10 cellular contexts compared by ENCODE assay signal in genomic region chr15:38085104-38085503, GRCh38.
DNase-seq lines count a peak whose midpoint lies in the region; ATAC-seq, FAIRE-seq and TF ChIP-seq lines count a peak whose summit lies in the region.
"Had no signal": no experiment of that assay in that cellular context is flagged by ENCODE, and none has a peak within 500 bp of the region (broad histone marks: within the 10 kb centered on the region; RNA-seq: fewer than 3 reads in every experiment).

No MANE protein-coding gene starts in this region.

- no peak overlapping the region for H3K27ac Mint-ChIP-seq in activated naive CD4-positive, alpha-beta T cell treated with anti-CD3 and anti-CD28 coated beads, Interleukin-2, amount 10 ng/mL, durations not matched to agents 7 days and 5 days
- H3K27ac Mint-ChIP-seq: activated naive CD8-positive, alpha-beta T cell had no signal

- intact Hi-C loops in endothelial cell of umbilical vein (cut with micrococcal nuclease), result no loop called here

- peak; percentile 79 for ATAC-seq in GM21381 (IDR thresholded peaks at IDR 0.05; ENCODE audit: unreplicated experiment)
- ATAC-seq in HG03439 (IDR thresholded peaks at IDR 0.05; ENCODE audit: unreplicated experiment), result peak; percentile 75

- no peaks in the 10 kb centered on the region for H3K9me3 ChIP-seq in endothelial cell of umbilical vein (replicated peaks; ENCODE audit: control insufficient read depth, insufficient read depth, low read length)
- no peaks in the 10 kb centered on the region for H3K9me3 ChIP-seq in BE2C

- no peak overlapping the region for H2AFZ ChIP-seq in endothelial cell of umbilical vein (ENCODE audit: low read depth, low read length)

- H3K36me3 ChIP-seq in endothelial cell of umbilical vein (ENCODE audit: control insufficient read depth in 2 of 2, extremely low read depth in 1 of 2, insufficient read depth in 2 of 2, low read length in 2 of 2) (no peaks in the 10 kb centered on the region), BE2C (no peaks in the 10 kb centered on the region)

- H3K79me2 ChIP-seq in endothelial cell of umbilical vein (ENCODE audit: control insufficient read depth, insufficient read depth, low read length), result no peaks in the 10 kb centered on the region

- no peak overlapping the region for H3K4me3 Mint-ChIP-seq in activated naive CD4-positive, alpha-beta T cell treated with anti-CD3 and anti-CD28 coated beads, Interleukin-2, amount 10 ng/mL, durations not matched to agents 7 days and 5 days
- H3K4me3 Mint-ChIP-seq: activated naive CD8-positive, alpha-beta T cell had no signal

- no peak overlapping the region for H3K27ac ChIP-seq in endothelial cell of umbilical vein (ENCODE audit: insufficient read depth, low read depth, low read length)

- no peak overlapping the region for H3K9ac ChIP-seq in endothelial cell of umbilical vein (replicated peaks; ENCODE audit: extremely low read depth, insufficient read depth, low read length)

- dilution Hi-C loops in endothelial cell of umbilical vein (cut with MboI; ENCODE audit: extremely low pct_ligation_motif_present, low sequenced_read_pairs), result no loop called here

- no TSS peak for BruUV-seq in endothelial cell of umbilical vein (replicated peaks; lab: Mats Ljungman, UMichigan)

- POLR2A ChIA-PET in endothelial cell of umbilical vein (lab: Charles Lee), result interaction anchor here (1.0 kb wide), 1 partner anchor 44 kb away, joined by 3 read pairs; no protein-coding TSS in a partner anchor

- no peaks in the 10 kb centered on the region for H3K36me3 Mint-ChIP-seq in activated naive CD4-positive, alpha-beta T cell treated with anti-CD3 and anti-CD28 coated beads, Interleukin-2, amount 10 ng/mL, durations not matched to agents 7 days and 5 days
- H3K36me3 Mint-ChIP-seq: activated naive CD8-positive, alpha-beta T cell had no signal

- H3K9me1 ChIP-seq in endothelial cell of umbilical vein (replicated peaks; ENCODE audit: control insufficient read depth, extremely low read depth, insufficient read depth, low read length), result no peaks in the 10 kb centered on the region

- H3K9me3 Mint-ChIP-seq in activated naive CD4-positive, alpha-beta T cell treated with anti-CD3 and anti-CD28 coated beads, Interleukin-2, amount 10 ng/mL, durations not matched to agents 7 days and 5 days, result no peaks in the 10 kb centered on the region

- H3K4me1 ChIP-seq in endothelial cell of umbilical vein (ENCODE audit: control insufficient read depth, extremely low read depth, insufficient read depth, low read length), result peaks cover 30% of the 10 kb centered on the region
- H3K4me1 ChIP-seq in BE2C, result no peaks in the 10 kb centered on the region

- H3K27me3 ChIP-seq in endothelial cell of umbilical vein (ENCODE audit: control insufficient read depth in 2 of 2, insufficient read depth in 2 of 2, low read length in 2 of 2) (no peaks in the 10 kb centered on the region), BE2C (no peaks in the 10 kb centered on the region)

- TF ChIP-seq CTCF in GM12865 (IDR thresholded peaks at IDR 0.05; ENCODE audit: insufficient read depth, low read depth, low read length, missing control alignments) (no peak), endothelial cell of umbilical vein (IDR thresholded peaks at IDR 0.05; ENCODE audit: extremely low read depth in 1 of 2, insufficient read depth in 1 of 2, low read depth in 1 of 2, low read length in 2 of 2) (no peak), BE2C (IDR thresholded peaks at IDR 0.05; ENCODE audit: low read depth, low read length) (no peak)

- no peaks in the 10 kb centered on the region for H4K20me1 ChIP-seq in endothelial cell of umbilical vein (replicated peaks; ENCODE audit: control insufficient read depth, extremely low read depth, insufficient read depth, low read length)

- CTCF ChIA-PET in endothelial cell of umbilical vein (lab: Charles Lee), result interaction anchor here (0.9 to 3.1 kb wide), 12 partner anchors 12 to 355 kb away, joined by 3 to 24 read pairs (median 3); partner anchors contain the start of gene SPRED1
- CTCF ChIA-PET in activated naive CD4-positive, alpha-beta T cell treated with anti-CD3 and anti-CD28 coated beads, Interleukin-2, amount 10 ng/mL, durations not matched to agents 7 days and 5 days (lab: Charles Lee), result no interaction called here

- no peak for FAIRE-seq in endothelial cell of umbilical vein (lab: Jason Lieb, UNC)

- DNase-seq in GM12865 (ENCODE audit: low read depth) (peak; percentile 70), endothelial cell of umbilical vein (ENCODE audit: low read depth, low spot score) (peak; percentile 56), NCI-H446 treated with DMSO at 0.1 percent for 48 hours (lab: John Stamatoyannopoulos, UW) (no peak), T-helper 9 cell (no peak), BE2C (no peak)
- no peak for DNase-seq in activated naive CD4-positive, alpha-beta T cell treated with anti-CD3 and anti-CD28 coated beads, Interleukin-2, amount 10 ng/mL, durations not matched to agents 7 days and 5 days
- DNase-seq: NCI-H524 had no signal

- TF ChIP-seq POLR2A in endothelial cell of umbilical vein (IDR thresholded peaks at IDR 0.05; ENCODE audit: low read depth, low read length), result no peak

- peak overlapping the region; percentile 83 for H3K4me2 ChIP-seq in endothelial cell of umbilical vein (ENCODE audit: insufficient read depth, low read length)

- peaks cover 7% of the 10 kb centered on the region for H3K27me3 Mint-ChIP-seq in activated naive CD4-positive, alpha-beta T cell treated with anti-CD3 and anti-CD28 coated beads, Interleukin-2, amount 10 ng/mL, durations not matched to agents 7 days and 5 days

- peaks cover 10% of the 10 kb centered on the region for H3K4me1 Mint-ChIP-seq in activated naive CD4-positive, alpha-beta T cell treated with anti-CD3 and anti-CD28 coated beads, Interleukin-2, amount 10 ng/mL, durations not matched to agents 7 days and 5 days

- H3K4me3 ChIP-seq in GM12865 (ENCODE audit: low read depth, low read length), result no peak overlapping the region
- no peak overlapping the region for H3K4me3 ChIP-seq in endothelial cell of umbilical vein (replicated peaks in 1 of 3; ENCODE audit: insufficient read depth in 1 of 3, low read depth in 1 of 3, low read length in 3 of 3)
- no peak overlapping the region for H3K4me3 ChIP-seq in BE2C (ENCODE audit: low read depth, low read length)

TF ChIP-seq in endothelial cell of umbilical vein, 7 proteins besides CTCF, POLR2A, EP300 and RAD21:
- TF ChIP-seq EZH2 (IDR thresholded peaks at IDR 0.05; ENCODE audit: borderline replicate concordance, low read depth, low read length, severe bottlenecking) (no peak), GATA2 (IDR thresholded peaks at IDR 0.05; ENCODE audit: insufficient read depth, insufficient read length, low read depth, low read length) (no peak), JUN (IDR thresholded peaks at IDR 0.05; ENCODE audit: borderline replicate concordance, insufficient read depth, insufficient read length, low read depth) (no peak), FOS (IDR thresholded peaks at IDR 0.05; ENCODE audit: borderline replicate concordance, insufficient read depth, low read length) (peak; percentile 31)
- TF ChIP-seq, protein P1, sequence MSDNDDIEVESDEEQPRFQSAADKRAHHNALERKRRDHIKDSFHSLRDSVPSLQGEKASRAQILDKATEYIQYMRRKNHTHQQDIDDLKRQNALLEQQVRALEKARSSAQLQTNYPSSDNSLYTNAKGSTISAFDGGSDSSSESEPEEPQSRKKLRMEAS (IDR thresholded peaks at IDR 0.05; ENCODE audit: insufficient read depth, insufficient read length), result no peak

Comparison
In these comparisons a context has a peak if more than half of its experiments do, and no peak if none do; other contexts are left out.
1. DNase-seq: peak in GM12865 (single experiment) and endothelial cell of umbilical vein (single experiment); none in NCI-H446 treated with DMSO at 0.1 percent for 48 hours (single experiment), activated naive CD4-positive, alpha-beta T cell treated with anti-CD3 and anti-CD28 coated beads, Interleukin-2, amount 10 ng/mL, durations not matched to agents 7 days and 5 days (single experiment), T-helper 9 cell (single experiment) and BE2C (single experiment).